In genomic region chr7:132580717-132581285, GRCh38 we compare ENCODE assay signal across 8 cellular contexts. TPM values are rescaled to one million over a fixed set of nuclear protein-coding genes. Genes with fewer than 3 reads are reported as not detected.
A peak's percentile ranks its signal among the peaks of the same experiment; 100 is the strongest.
DNase-seq lines count a peak whose midpoint lies in the region; ATAC-seq and TF ChIP-seq lines count a peak whose summit lies in the region.

No MANE protein-coding gene starts in this region.

- H3K36me3 ChIP-seq in NT2/D1 (ENCODE audit: insufficient read depth, insufficient read length, low read length): no peaks in the 10 kb centered on the region
- no peaks in the 10 kb centered on the region for H3K36me3 ChIP-seq in neural cell (ENCODE audit: insufficient read depth, low read length)

- TF ChIP-seq RAD21 in neural cell (conservative IDR thresholded peaks at IDR 0.05): peak; percentile 83

- H3K9ac ChIP-seq in NT2/D1 (ENCODE audit: insufficient read length, low read depth) (no peak overlapping the region), neural cell (ENCODE audit: low read length) (no peak overlapping the region)

- no peak for TF ChIP-seq EP300 in neural cell (conservative IDR thresholded peaks at IDR 0.05; ENCODE audit: poor library complexity, severe bottlenecking)

- H3K27ac ChIP-seq in neural cell (ENCODE audit: low read length): no peak overlapping the region

- H3K79me2 ChIP-seq in neural cell (replicated peaks; ENCODE audit: insufficient read depth, low read length): no peaks in the 10 kb centered on the region

- H2AFZ ChIP-seq in neural cell (ENCODE audit: low read depth, low read length): no peak overlapping the region

- H3K4me3 ChIP-seq in AG04449 (ENCODE audit: low read depth, low read length) (no peak overlapping the region), NT2/D1 (ENCODE audit: insufficient read length, low read depth) (no peak overlapping the region), neural cell (ENCODE audit: low read length) (no peak overlapping the region)

- CTCF ChIA-PET in AG04449 (lab: Yijun Ruan, JAX): interaction anchor here (0.6 to 8.1 kb wide), 52 partner anchors 8 to 893 kb away, joined by 3 to 118 read pairs (median 4); no protein-coding TSS in a partner anchor

- peak; percentile 81 for TF ChIP-seq CTCF in AG04449 (IDR thresholded peaks at IDR 0.05; ENCODE audit: insufficient read depth, low read length, missing control alignments)
- peak; percentile 86 for TF ChIP-seq CTCF in neural cell (IDR thresholded peaks at IDR 0.05; ENCODE audit: poor library complexity, severe bottlenecking)

- peak; percentile 71 for ATAC-seq in GM18519 (IDR thresholded peaks at IDR 0.05; ENCODE audit: low FRiP score, unreplicated experiment)
- ATAC-seq in stimulated activated naive CD8-positive, alpha-beta T cell treated with anti-CD3 and anti-CD28 coated beads, Interleukin-15, Interleukin-2, amounts not matched to agents 100 U/mL and 50 U/mL, for 24 hours: peak; percentile 77

- no peaks in the 10 kb centered on the region for H3F3A ChIP-seq in neural cell (ENCODE audit: insufficient read depth, low read length, poor library complexity, severe bottlenecking)

- H3K9me3 ChIP-seq in NT2/D1 (ENCODE audit: insufficient read depth, low read length) (no peaks in the 10 kb centered on the region), neural cell (ENCODE audit: low read length) (no peaks in the 10 kb centered on the region)

- peaks cover 2% of the 10 kb centered on the region for H3K4me1 ChIP-seq in NT2/D1 (ENCODE audit: insufficient read depth, insufficient read length)

- POLR2A ChIA-PET in AG04449 (lab: Yijun Ruan, JAX): interaction anchor here (0.8 kb wide), 1 partner anchor 202 kb away, joined by 3 read pairs; no protein-coding TSS in a partner anchor

- H3K4me2 ChIP-seq in neural cell (ENCODE audit: low read length): no peak overlapping the region

- H3K27me3 ChIP-seq in NT2/D1 (ENCODE audit: insufficient read depth, insufficient read length) (peaks cover 30% of the 10 kb centered on the region), neural cell (ENCODE audit: insufficient read depth, low read depth, low read length) (peaks cover 8% of the 10 kb centered on the region)

- H4K20me1 ChIP-seq in neural cell (ENCODE audit: insufficient read depth): no peaks in the 10 kb centered on the region

- peak; percentile 21 for DNase-seq in AG04449 (ENCODE audit: low read depth, low spot score)
- DNase-seq in HT-29 (ENCODE audit: low spot score): peak; percentile 81
- peak; percentile 81 for DNase-seq in NT2/D1 (ENCODE audit: low read depth, low spot score)
- peak; percentile 46 for DNase-seq in activated T-cell treated with anti-CD3 and anti-CD28 coated beads for 48 hours (ENCODE audit: low read depth)
- DNase-seq in fibroblast of gingiva (ENCODE audit: low read depth): peak; percentile 62
- peak; percentile 76 for DNase-seq in stimulated activated naive CD8-positive, alpha-beta T cell treated with anti-CD3 and anti-CD28 coated beads, Interleukin-15, Interleukin-2, amounts not matched to agents 100 U/mL and 50 U/mL, for 24 hours

- no peaks in the 10 kb centered on the region for H3K9me2 ChIP-seq in neural cell (ENCODE audit: insufficient read depth, low read length)

TF ChIP-seq in neural cell, 6 proteins besides CTCF, POLR2A, EP300 and RAD21:
- no peak for TF ChIP-seq REST (IDR thresholded peaks at IDR 0.05; ENCODE audit: borderline replicate concordance)
- TF ChIP-seq SMC3 (conservative IDR thresholded peaks at IDR 0.05; ENCODE audit: poor library complexity): peak; percentile 89

RNA-seq across cellular contexts. Expression of gene PLXNA4, which starts 4.5 kb away (rescaled TPM):
- not detected in 2 replicates for total RNA-seq in HT-29 (2014; rRNA removed; shearing (Covaris generic))
- 7.2 and 10.3 TPM in 2 replicates for polyA plus RNA-seq in neural cell
- 47.0 and 66.1 TPM in 2 replicates for polyA minus RNA-seq in neural cell

Comparison
In these comparisons a context has a peak if more than half of its experiments do, and no peak if none do; other contexts are left out.
1. DNase-seq: peak in every context shown above with its lines; median percentile 81 in HT-29; 81 in NT2/D1; 76 in stimulated activated naive CD8-positive, alpha-beta T cell treated with anti-CD3 and anti-CD28 coated beads, Interleukin-15, Interleukin-2, amounts not matched to agents 100 U/mL and 50 U/mL, for 24 hours; 62 in fibroblast of gingiva; 46 in activated T-cell treated with anti-CD3 and anti-CD28 coated beads for 48 hours; 21 in AG04449.